Comparison of ENCODE assay signal across 2 cellular contexts in genomic region chr4:998096-998691, GRCh38.
TF ChIP-seq lines count a peak whose summit lies in the region.

No MANE protein-coding gene starts in this region.

TF ChIP-seq in GM23338, 12 proteins besides CTCF, POLR2A, EP300 and RAD21:
- TF ChIP-seq STAT1 (IDR thresholded peaks at IDR 0.05; ENCODE audit: unreplicated experiment): no peak
- TF ChIP-seq EZH2 (IDR thresholded peaks at IDR 0.05; ENCODE audit: low read depth, unreplicated experiment): peak; percentile 4
- TF ChIP-seq POLR2AphosphoS5 (IDR thresholded peaks at IDR 0.05; ENCODE audit: low read depth): no peak
- TF ChIP-seq NANOG (IDR thresholded peaks at IDR 0.05; ENCODE audit: borderline replicate concordance): no peak
- TF ChIP-seq ZNF462 (CRISPR knock-in tag; IDR thresholded peaks at IDR 0.05): no peak

TF ChIP-seq in GM12878, 131 proteins besides CTCF, POLR2A, EP300 and RAD21:
- TF ChIP-seq ATF3 (IDR thresholded peaks at IDR 0.05; ENCODE audit: borderline replicate concordance, extremely low read depth, low read depth, low read length) (no peak), SKIL (IDR thresholded peaks at IDR 0.05; ENCODE audit: low read depth, poor library complexity, severe bottlenecking) (no peak), ZBTB33 (IDR thresholded peaks at IDR 0.05) (no peak), EGR1 (IDR thresholded peaks at IDR 0.05; ENCODE audit: borderline replicate concordance in 1 of 2, low read depth in 2 of 2, low read length in 2 of 2) (no peak), IRF5 (IDR thresholded peaks at IDR 0.05; ENCODE audit: borderline replicate concordance) (no peak), CBFB (IDR thresholded peaks at IDR 0.05; ENCODE audit: low read depth) (no peak), KDM1A (IDR thresholded peaks at IDR 0.05; ENCODE audit: borderline replicate concordance) (no peak), SMC3 (IDR thresholded peaks at IDR 0.05; ENCODE audit: borderline replicate concordance, low read length) (no peak), ZBTB40 (IDR thresholded peaks at IDR 0.05; ENCODE audit: borderline replicate concordance) (no peak), ZNF207 (IDR thresholded peaks at IDR 0.05; ENCODE audit: borderline replicate concordance) (no peak), NR2C2 (IDR thresholded peaks at IDR 0.05; ENCODE audit: borderline replicate concordance, control insufficient read depth, insufficient read length, low read depth) (no peak), SIX5 (IDR thresholded peaks at IDR 0.05; ENCODE audit: low read depth, low read length, severe bottlenecking) (no peak), RCOR1 (conservative IDR thresholded peaks at IDR 0.05; ENCODE audit: low read depth, low read length) (no peak), BMI1 (IDR thresholded peaks at IDR 0.05; ENCODE audit: borderline replicate concordance) (no peak)
